In the genomic region with DNA sequence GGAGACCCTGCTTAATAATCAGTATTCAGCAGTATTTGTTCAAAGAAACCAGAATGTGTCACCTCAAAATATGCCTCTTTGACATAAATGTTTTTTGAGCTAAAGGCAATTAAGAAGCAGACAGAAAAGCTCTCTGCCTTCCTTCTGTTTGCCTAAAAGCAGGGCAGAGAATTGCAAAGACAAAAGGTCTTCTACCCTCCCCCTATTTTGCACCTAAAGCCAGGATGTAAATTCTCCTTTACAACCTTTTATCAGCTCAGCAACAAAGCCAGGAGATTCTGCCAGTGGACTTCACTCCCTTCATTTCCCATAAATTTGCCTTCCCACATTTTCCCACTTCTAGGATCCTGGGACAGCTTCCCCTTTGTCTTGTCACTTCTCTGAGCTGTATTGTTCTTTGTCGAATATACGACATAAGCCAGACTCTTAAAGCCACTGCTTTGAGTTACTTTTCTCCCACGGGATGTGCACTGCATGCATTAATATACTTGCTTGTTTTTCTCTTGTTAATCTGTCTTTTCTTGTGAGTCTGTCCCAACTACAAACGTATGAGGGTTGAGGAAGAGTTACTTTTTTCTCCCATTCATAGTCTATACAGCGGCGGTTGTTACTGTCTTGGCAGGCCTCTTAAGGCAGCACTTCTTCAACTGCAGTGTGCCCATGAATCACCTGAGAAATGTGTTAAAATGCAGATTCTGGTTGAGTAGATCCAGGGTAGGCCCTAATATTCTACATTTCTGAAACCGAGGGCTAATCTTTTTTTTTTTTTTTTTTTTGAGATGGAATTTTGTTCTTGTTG, we compare ENCODE assay signal across 32 cellular contexts. TPM values are rescaled to one million over a fixed set of nuclear protein-coding genes. Genes with fewer than 3 reads are reported as not detected.
DNase-seq lines count a peak whose midpoint lies in the region; ATAC-seq and TF ChIP-seq lines count a peak whose summit lies in the region.
"Had no signal": no experiment of that assay in that cellular context is flagged by ENCODE, and none has a peak within 500 bp of the region (broad histone marks: within the 10 kb centered on the region; RNA-seq: fewer than 3 reads in every experiment).

No MANE protein-coding gene starts in this region.

- no peak overlapping the region for H3K27ac ChIP-seq in esophagus muscularis mucosa (replicated peaks in 1 of 4)
- H3K27ac ChIP-seq: breast epithelium, Peyer's patch, WERI-Rb-1 had no signal

- intact Hi-C loops in esophagus muscularis mucosa (cut with DNase I), result no loop called here
- intact Hi-C loops in mucosa of descending colon (cut with DNase I, micrococcal nuclease), result no loop called here
- intact Hi-C loops in cardiac septum (cut with DNase I), result no loop called here

- TF ChIP-seq CTCF in esophagus muscularis mucosa (IDR thresholded peaks at IDR 0.05) (no peak), mucosa of descending colon (IDR thresholded peaks at IDR 0.05) (no peak)

- H3K9me3 ChIP-seq in esophagus muscularis mucosa (no peaks in the 10 kb centered on the region), mucosa of descending colon (no peaks in the 10 kb centered on the region)
- H3K9me3 ChIP-seq: breast epithelium, Peyer's patch had no signal

- no peak for TF ChIP-seq POLR2A in esophagus muscularis mucosa (IDR thresholded peaks at IDR 0.05; ENCODE audit: low read depth)

- H3K4me3 ChIP-seq in esophagus muscularis mucosa (no peak overlapping the region), mucosa of descending colon (no peak overlapping the region)
- H3K4me3 ChIP-seq: breast epithelium, Peyer's patch had no signal

- no peaks in the 10 kb centered on the region for H3K36me3 ChIP-seq in esophagus muscularis mucosa
- H3K36me3 ChIP-seq in mucosa of descending colon (ENCODE audit: low read depth), result no peaks in the 10 kb centered on the region
- H3K36me3 ChIP-seq: breast epithelium, Peyer's patch, WERI-Rb-1 had no signal

- 65% methylated on average over 7 of the region's 7 CpGs for WGBS in esophagus muscularis mucosa

- TF ChIP-seq EP300 in esophagus muscularis mucosa (IDR thresholded peaks at IDR 0.05), result no peak

- peak; percentile 32 for DNase-seq in ELF-1 (ENCODE audit: low read depth, low spot score)
- peak; percentile 88 for DNase-seq in SK-MEL-5 (ENCODE audit: low read depth, low spot score)
- DNase-seq in esophagus muscularis mucosa (ENCODE audit: extremely low spot score), result peak; percentile 72
- no peak for DNase-seq in mucosa of descending colon
- no peak for DNase-seq in cardiac septum (ENCODE audit: low spot score)
- no peak for DNase-seq in AG08396 (ENCODE audit: low spot score)
- no peak for DNase-seq in T1000 (lab: John Stamatoyannopoulos, UW)
- DNase-seq: activated CD4-positive, alpha-beta T cell treated with anti-CD3 and anti-CD28 coated beads, Interleukin-2, amount 10 ng/mL, durations not matched to agents 7 days and 5 days; activated effector memory CD4-positive, alpha-beta T cell treated with anti-CD3 and anti-CD28 coated beads, Interleukin-2, amount 50 U/mL, for 16 hours; activated T-cell treated with anti-CD3 and anti-CD28 coated beads, Interleukin-2, amount 50 U/mL, for 24 hours; CD8-positive, alpha-beta T cell; DMS 273 treated with DMSO at 0.1 percent for 48 hours; EL; left ventricle myocardium superior; naive thymus-derived CD4-positive, alpha-beta T cell; NCI-H1092; NCI-H187 treated with DMSO at 0.1 percent for 48 hours; NCI-H345; NCI-H774; Peyer's patch; SHP77 treated with DMSO at 0.1 percent for 48 hours; stimulated activated naive B cell treated with anti-CD40 and anti-IgM and Interleukin-4, amounts not matched to agents 10 μg/mL and 1 μg/mL and 100 μg/mL, for 72 hours; substantia nigra; SW 1271; T-helper 9 cell; trophoblast cell; WERI-Rb-1 had no signal

- in situ Hi-C loops in SK-MEL-5 (cut with HindIII; ENCODE audit: low pct_unique_long_range_greater_than_20kb, low sequenced_read_pairs), result no loop called here

- ATAC-seq in mucosa of descending colon, result peak; percentile 91
- ATAC-seq in GM19035 (IDR thresholded peaks at IDR 0.05; ENCODE audit: unreplicated experiment), result no peak
- ATAC-seq: CD8-positive, alpha-beta T cell; left ventricle myocardium superior; naive thymus-derived CD4-positive, alpha-beta T cell; stimulated activated naive B cell treated with anti-CD40 and anti-IgM and Interleukin-4, amounts not matched to agents 10 μg/mL and 1 μg/mL and 100 μg/mL, for 72 hours had no signal

- H3K4me1 ChIP-seq in esophagus muscularis mucosa (no peaks in the 10 kb centered on the region), mucosa of descending colon (ENCODE audit: low read depth) (peaks cover 4% of the 10 kb centered on the region)
- H3K4me1 ChIP-seq: breast epithelium, Peyer's patch had no signal

- no peaks in the 10 kb centered on the region for H3K27me3 ChIP-seq in esophagus muscularis mucosa
- H3K27me3 ChIP-seq: breast epithelium, Peyer's patch had no signal

RNA-seq across cellular contexts. Expression of a gene that starts 48.2 kb away (rescaled TPM):
- 1.0 and 1.1 TPM in 2 replicates for total RNA-seq in SK-MEL-5 (2014; rRNA removed; shearing (Covaris generic))
- polyA plus RNA-seq in SK-MEL-5 (2015; cell fraction: cytosol; rRNA removed), result 0.56 and 0.82 TPM in 2 replicates
- polyA plus RNA-seq in SK-MEL-5 (2015; cell fraction: nucleus; rRNA removed), result 1.0 TPM in 1 of 2 replicates, not detected in the other
- total RNA-seq in esophagus muscularis mucosa (1 to 10 TPM; 1.2 to 1.8 (median 1.3) TPM), mucosa of descending colon (1 to 10 TPM; 1.6 to 4.2 (median 2.2) TPM), cardiac septum (6.9 TPM)
- total RNA-seq: A673, osteocyte, Peyer's patch had no signal
- polyA plus RNA-seq: keratinocyte had no signal

Comparison
In these comparisons a context has a peak if more than half of its experiments do, and no peak if none do; other contexts are left out.
1. DNase-seq: peak in ELF-1 (single experiment), SK-MEL-5 (single experiment) and esophagus muscularis mucosa (single experiment); none in mucosa of descending colon (0 of 3), cardiac septum (single experiment), AG08396 (single experiment) and T1000 (single experiment).